ENCODE assay signal across 1 cellular context in genomic region chr1:119715542-119715941, GRCh38.
TF ChIP-seq lines count a peak whose summit lies in the region.

No MANE protein-coding gene starts in this region.

TF ChIP-seq in SK-N-SH treated with all-trans-retinoic acid at 6 μM for 48 hours, 23 proteins besides CTCF, POLR2A, EP300 and RAD21 (continued from another document):
- TF ChIP-seq CSRNP3 (CRISPR knock-in tag; IDR thresholded peaks at IDR 0.05): no peak
- TF ChIP-seq ZFP30 (CRISPR knock-in tag; IDR thresholded peaks at IDR 0.05): no peak
- no peak for TF ChIP-seq CSDC2 (CRISPR knock-in tag; IDR thresholded peaks at IDR 0.05)
- no peak for TF ChIP-seq BACH2 (CRISPR knock-in tag; IDR thresholded peaks at IDR 0.05; ENCODE audit: borderline replicate concordance)
- no peak for TF ChIP-seq ARNTL (CRISPR knock-in tag; IDR thresholded peaks at IDR 0.05; ENCODE audit: borderline replicate concordance, low read depth)
- TF ChIP-seq ZNF70 (CRISPR knock-in tag; IDR thresholded peaks at IDR 0.05): no peak
- no peak for TF ChIP-seq POU6F1 (CRISPR knock-in tag; IDR thresholded peaks at IDR 0.05; ENCODE audit: borderline replicate concordance, low read depth)
- TF ChIP-seq ISL1 (CRISPR knock-in tag; IDR thresholded peaks at IDR 0.05): no peak
- no peak for TF ChIP-seq SNAI2 (CRISPR knock-in tag; IDR thresholded peaks at IDR 0.05)
- TF ChIP-seq GLIS3 (CRISPR knock-in tag; IDR thresholded peaks at IDR 0.05): no peak
- TF ChIP-seq ZNF565 (CRISPR knock-in tag; conservative IDR thresholded peaks at IDR 0.05; ENCODE audit: low read depth): no peak
- no peak for TF ChIP-seq ZNF8 (CRISPR knock-in tag; IDR thresholded peaks at IDR 0.05)
- no peak for TF ChIP-seq RARB (CRISPR knock-in tag; IDR thresholded peaks at IDR 0.05)
- TF ChIP-seq ZC3H10 (CRISPR knock-in tag; IDR thresholded peaks at IDR 0.05): no peak
- no peak for TF ChIP-seq CREB5 (CRISPR knock-in tag; IDR thresholded peaks at IDR 0.05; ENCODE audit: low read depth)
- TF ChIP-seq PATZ1 (CRISPR knock-in tag; IDR thresholded peaks at IDR 0.05; ENCODE audit: borderline replicate concordance): no peak
